ENCODE assay signal across 8 cellular contexts in the genomic region with DNA sequence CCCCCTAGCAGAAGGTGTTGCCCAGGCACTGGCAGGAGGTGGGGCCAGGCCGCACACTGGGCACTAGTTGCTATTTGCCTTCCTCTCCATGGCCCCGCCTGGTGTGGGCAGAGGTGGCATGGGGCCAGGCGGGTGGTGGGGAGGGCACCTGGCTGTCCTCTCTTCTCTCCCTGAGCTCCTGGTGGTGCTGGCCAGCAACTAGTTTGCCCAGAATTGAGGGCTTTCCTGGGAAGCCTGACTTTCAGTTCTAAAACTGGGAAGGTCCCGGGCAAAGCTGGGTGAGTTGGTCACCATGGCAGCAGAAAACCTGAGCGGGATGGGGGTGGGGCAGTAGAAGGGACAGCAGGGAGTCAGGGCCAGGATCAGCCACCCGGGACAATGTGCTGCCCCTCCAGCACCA. TPM values are rescaled to one million over a fixed set of nuclear protein-coding genes. Genes with fewer than 3 reads are reported as not detected.
DNase-seq lines count a peak whose midpoint lies in the region; ATAC-seq and TF ChIP-seq lines count a peak whose summit lies in the region.
"Had no signal": no experiment of that assay in that cellular context is flagged by ENCODE, and none has a peak within 500 bp of the region (broad histone marks: within the 10 kb centered on the region; RNA-seq: fewer than 3 reads in every experiment).

No MANE protein-coding gene starts in this region.

- peaks cover 31 to 41% of the 10 kb centered on the region in 2 donors for H3K4me1 ChIP-seq in thyroid gland
- H3K4me1 ChIP-seq in foreskin keratinocyte: peaks cover 5% of the 10 kb centered on the region
- H3K4me1 ChIP-seq in effector memory CD4-positive, alpha-beta T cell (ENCODE audit: control insufficient read depth, insufficient read depth, low read length, poor library complexity, severe bottlenecking): peaks cover 15% of the 10 kb centered on the region

- H3K27ac ChIP-seq in layer of hippocampus (ENCODE audit: low read depth, low read length) (peak overlapping the region; percentile 92), thyroid gland (peak overlapping the region; percentile 70 to 95 (median 80)), foreskin keratinocyte (no peak overlapping the region)
- no peak overlapping the region for H3K27ac ChIP-seq in effector memory CD4-positive, alpha-beta T cell (ENCODE audit: insufficient read depth, low read length, poor library complexity, severe bottlenecking)

- H3K27me3 ChIP-seq in layer of hippocampus (ENCODE audit: control insufficient read depth, insufficient read depth, low read length): no peaks in the 10 kb centered on the region
- H3K27me3 ChIP-seq in thyroid gland: no peaks in the 10 kb centered on the region
- H3K27me3 ChIP-seq in foreskin keratinocyte: peaks cover 23% of the 10 kb centered on the region
- H3K27me3 ChIP-seq in effector memory CD4-positive, alpha-beta T cell (replicated peaks; ENCODE audit: control insufficient read depth, insufficient read depth, low read length, poor library complexity, severe bottlenecking): no peaks in the 10 kb centered on the region

- TF ChIP-seq POLR2A in thyroid gland (IDR thresholded peaks at IDR 0.05): no peak

- peak; percentile 63 for DNase-seq in HuH-7.5 (ENCODE audit: low spot score)
- DNase-seq in SW480 (ENCODE audit: low spot score): peak; percentile 74
- DNase-seq in thyroid gland: peak; percentile 95 to 98
- DNase-seq in foreskin keratinocyte: no peak
- no peak for DNase-seq in D341Med (ENCODE audit: low spot score)
- no peak for DNase-seq in effector memory CD4-positive, alpha-beta T cell

- WGBS in thyroid gland, 2 donors: 21% methylated on average over 6 of the region's 6 CpGs; no CpG with 5 or more reads in 1 of the 2 donors

- TF ChIP-seq CTCF in thyroid gland (IDR thresholded peaks at IDR 0.05): peak in 1 of 6 experiments; percentile 19
- TF ChIP-seq CTCF in foreskin keratinocyte (conservative IDR thresholded peaks at IDR 0.05): no peak

- H3K36me3 ChIP-seq in thyroid gland: no peaks in the 10 kb centered on the region
- no peaks in the 10 kb centered on the region for H3K36me3 ChIP-seq in effector memory CD4-positive, alpha-beta T cell (ENCODE audit: control insufficient read depth, insufficient read depth, low read length)

- no peak overlapping the region for H3K4me3 ChIP-seq in thyroid gland (replicated peaks in 1 of 3)
- no peak overlapping the region for H3K4me3 ChIP-seq in effector memory CD4-positive, alpha-beta T cell (ENCODE audit: insufficient read depth, low read depth, low read length, poor library complexity, severe bottlenecking)
- H3K4me3 ChIP-seq: GM12878 had no signal

- intact Hi-C loops in thyroid gland (cut with DNase I): no loop called here

- ATAC-seq in foreskin keratinocyte: no peak
- ATAC-seq: GM12878 had no signal

- H3K9me3 ChIP-seq in thyroid gland: no peaks in the 10 kb centered on the region
- no peaks in the 10 kb centered on the region for H3K9me3 ChIP-seq in effector memory CD4-positive, alpha-beta T cell (ENCODE audit: control insufficient read depth, low read length)

RNA-seq across cellular contexts. Expression of a gene that starts 48.2 kb away (rescaled TPM):
- total RNA-seq in thyroid gland: 10 to 100 TPM; 11.0 to 16.0 (median 12.0) TPM
- 16.7 and 18.0 TPM in 2 replicates for total RNA-seq in foreskin keratinocyte
- 18.0 and 21.2 TPM in 2 replicates for polyA plus RNA-seq in foreskin keratinocyte

Comparison
In these comparisons a context has a peak if more than half of its experiments do, and no peak if none do; other contexts are left out.
1. DNase-seq: peak in HuH-7.5 (single experiment), SW480 (single experiment) and thyroid gland (2 of 2); none in foreskin keratinocyte (0 of 2), D341Med (single experiment) and effector memory CD4-positive, alpha-beta T cell (0 of 3).
2. H3K27ac ChIP-seq: peak in layer of hippocampus (single experiment) and thyroid gland (3 of 3); none in foreskin keratinocyte (single experiment) and effector memory CD4-positive, alpha-beta T cell (single experiment).